16 cellular contexts compared by ENCODE assay signal in genomic region chr16:89104303-89104702, GRCh38.
"Had no signal": no experiment of that assay in that cellular context is flagged by ENCODE, and none has a peak within 500 bp of the region (broad histone marks: within the 10 kb centered on the region; RNA-seq: fewer than 3 reads in every experiment).

No MANE protein-coding gene starts in this region.

- H3K4me3 ChIP-seq: esophagus muscularis mucosa, gastrocnemius medialis, mucosa of descending colon, right atrium auricular region, sigmoid colon, skin epidermis, thoracic aorta, transverse colon had no signal

- DNase-seq: effector memory CD8-positive, alpha-beta T cell; gastrocnemius medialis; left colon; naive thymus-derived CD8-positive, alpha-beta T cell; sigmoid colon; stimulated activated CD4-positive, alpha-beta T cell treated with anti-CD3 and anti-CD28 coated beads, Interleukin-12 subunit alpha, Interleukin-12 subunit beta, amount 100 ng/mL, for 4 hours; stimulated activated naive B cell treated with anti-CD40 and anti-IgM and Interleukin-4, amounts not matched to agents 10 μg/mL and 1 μg/mL and 100 μg/mL, for 72 hours; stimulated activated naive CD8-positive, alpha-beta T cell treated with anti-CD3 and anti-CD28 coated beads, Interleukin-15, amount 100 ng/mL, for 72 hours; transverse colon had no signal

- H3K4me1 ChIP-seq: esophagus muscularis mucosa, gastrocnemius medialis, right atrium auricular region, sigmoid colon had no signal

- H3K27me3 Mint-ChIP-seq: dendritic cell treated with granulocyte-macrophage colony-stimulating factor and Interleukin-4, amounts not matched to agents 40 ng/mL and 50 ng/mL, for 4 days; effector memory CD8-positive, alpha-beta T cell; naive thymus-derived CD8-positive, alpha-beta T cell; stimulated activated naive B cell treated with anti-CD40 and anti-IgM and Interleukin-4, amounts not matched to agents 10 μg/mL and 1 μg/mL and 100 μg/mL, for 72 hours; stimulated activated naive CD8-positive, alpha-beta T cell treated with anti-CD3 and anti-CD28 coated beads, Interleukin-15, amount 100 ng/mL, for 72 hours had no signal

- H3K9me3 ChIP-seq: esophagus muscularis mucosa, gastrocnemius medialis, mucosa of descending colon, right atrium auricular region, sigmoid colon, thoracic aorta, transverse colon had no signal

- H3K4me3 Mint-ChIP-seq: dendritic cell treated with granulocyte-macrophage colony-stimulating factor and Interleukin-4, amounts not matched to agents 40 ng/mL and 50 ng/mL, for 4 days; effector memory CD8-positive, alpha-beta T cell; naive thymus-derived CD8-positive, alpha-beta T cell; stimulated activated naive CD8-positive, alpha-beta T cell treated with anti-CD3 and anti-CD28 coated beads, Interleukin-15, amount 100 ng/mL, for 72 hours had no signal

- H3K27me3 ChIP-seq: esophagus muscularis mucosa, gastrocnemius medialis, right atrium auricular region, sigmoid colon, transverse colon had no signal

- H3K9me3 Mint-ChIP-seq: effector memory CD8-positive, alpha-beta T cell; naive thymus-derived CD8-positive, alpha-beta T cell; stimulated activated naive CD8-positive, alpha-beta T cell treated with anti-CD3 and anti-CD28 coated beads, Interleukin-15, amount 100 ng/mL, for 72 hours had no signal

- H3K27ac ChIP-seq: epithelial cell of prostate, esophagus muscularis mucosa, gastrocnemius medialis, right atrium auricular region, sigmoid colon, skin epidermis, thoracic aorta had no signal
